Comparison of ENCODE assay signal across 16 cellular contexts in the genomic region with DNA sequence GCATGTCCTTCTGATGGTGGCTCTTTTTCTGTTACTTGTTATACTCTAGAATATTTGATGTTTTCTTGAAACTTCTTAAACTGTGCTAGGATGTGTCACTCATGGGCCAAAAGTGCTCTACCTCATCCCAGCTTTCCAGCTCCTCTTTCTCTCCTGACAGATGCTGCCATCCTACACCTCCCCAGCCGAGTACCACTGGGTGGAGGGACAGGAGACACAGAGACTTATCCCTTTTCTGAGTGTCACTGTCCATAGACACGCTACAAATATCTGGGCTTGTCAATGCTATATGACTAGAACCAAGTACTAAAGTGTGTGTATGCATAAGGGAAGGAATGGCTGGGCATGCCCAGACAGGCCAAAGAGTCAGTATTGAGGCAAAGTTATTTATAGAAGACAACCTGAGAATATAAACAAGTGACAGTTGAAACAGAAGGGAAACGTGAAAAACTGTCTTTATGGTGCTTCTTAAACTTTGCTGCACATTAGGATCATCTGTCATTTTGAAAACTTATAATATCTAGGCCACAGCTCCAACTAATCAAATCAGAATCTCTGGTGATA.
A peak's percentile ranks its signal among the peaks of the same experiment; 100 is the strongest.
DNase-seq lines count a peak whose midpoint lies in the region; ATAC-seq and TF ChIP-seq lines count a peak whose summit lies in the region.
"Had no signal": no experiment of that assay in that cellular context is flagged by ENCODE, and none has a peak within 500 bp of the region (broad histone marks: within the 10 kb centered on the region; RNA-seq: fewer than 3 reads in every experiment).

No MANE protein-coding gene starts in this region.

- H3K27ac ChIP-seq in SK-N-SH (ENCODE audit: low read depth in 2 of 2, low read length in 1 of 2) = peak overlapping the region in 1 of 2 experiments; percentile 86; a peak in 2 of 4 replicates
- H3K27ac ChIP-seq: coronary artery, gastrocnemius medialis, SK-N-MC had no signal

- H3K36me3 Mint-ChIP-seq in nephron progenitor cell (ENCODE audit: low read depth) (no peaks in the 10 kb centered on the region), immature natural killer cell (no peaks in the 10 kb centered on the region)
- H3K36me3 Mint-ChIP-seq: activated CD4-positive, alpha-beta memory T cell treated with anti-CD3 and anti-CD28 coated beads for 36 hours; IgD-negative memory B cell; stimulated activated naive B cell treated with anti-CD40 and anti-IgM and Interleukin-4, amounts not matched to agents 10 μg/mL and 1 μg/mL and 100 μg/mL, for 72 hours had no signal

- H3K27me3 Mint-ChIP-seq in nephron progenitor cell (ENCODE audit: low read depth, poor library complexity) (peaks cover 9% of the 10 kb centered on the region), immature natural killer cell (ENCODE audit: low read depth in 3 of 3) (peaks cover 0 to 2% (median 2%) of the 10 kb centered on the region in 3 donors)

- TF ChIP-seq CTCF in SK-N-SH (IDR thresholded peaks at IDR 0.05) (no peak), nephron progenitor cell (IDR thresholded peaks at IDR 0.05) (no peak)

- no peaks in the 10 kb centered on the region for H3K27me3 ChIP-seq in SK-N-SH (ENCODE audit: insufficient read depth)
- H3K27me3 ChIP-seq: gastrocnemius medialis had no signal

- peaks cover 7 to 16% of the 10 kb centered on the region in 2 experiments; a peak in 3 of 4 replicates for H3K4me1 ChIP-seq in SK-N-SH (ENCODE audit: control insufficient read depth in 1 of 2, insufficient read depth in 2 of 2, low read depth in 1 of 2, low read length in 1 of 2)
- H3K4me1 ChIP-seq: gastrocnemius medialis had no signal

- ATAC-seq in GM18520 (IDR thresholded peaks at IDR 0.05; ENCODE audit: unreplicated experiment) = peak; percentile 52
- ATAC-seq: gastrocnemius medialis; stimulated activated naive B cell treated with anti-CD40 and anti-IgM and Interleukin-4, amounts not matched to agents 10 μg/mL and 1 μg/mL and 100 μg/mL, for 72 hours had no signal

- no peak overlapping the region for H3K4me2 ChIP-seq in SK-N-SH

- peaks cover 15% of the 10 kb centered on the region for H3K9me3 Mint-ChIP-seq in nephron progenitor cell
- peaks cover 0 to 7% (median 0%) of the 10 kb centered on the region in 6 donors for H3K9me3 Mint-ChIP-seq in immature natural killer cell
- H3K9me3 Mint-ChIP-seq: activated CD4-positive, alpha-beta memory T cell treated with anti-CD3 and anti-CD28 coated beads for 36 hours had no signal

- 0 out of 2 replicates have a peak, but pooled peaks cover 4% of the 10 kb centered on the region for H3K9me3 ChIP-seq in SK-N-SH
- H3K9me3 ChIP-seq: gastrocnemius medialis had no signal

- no peaks in the 10 kb centered on the region for H4K20me1 ChIP-seq in SK-N-SH (ENCODE audit: insufficient read depth)

- peaks cover 31% of the 10 kb centered on the region for H3K4me1 Mint-ChIP-seq in nephron progenitor cell
- no peaks in the 10 kb centered on the region for H3K4me1 Mint-ChIP-seq in immature natural killer cell
- H3K4me1 Mint-ChIP-seq: IgD-negative memory B cell; stimulated activated naive B cell treated with anti-CD40 and anti-IgM and Interleukin-4, amounts not matched to agents 10 μg/mL and 1 μg/mL and 100 μg/mL, for 72 hours had no signal

- CTCF ChIA-PET in HEK293T (lab: Yijun Ruan, JAX) = interaction anchor here (1.0 kb wide), 1 partner anchor 16 kb away, joined by 4 read pairs; no protein-coding TSS in a partner anchor
- CTCF ChIA-PET in SK-N-SH (lab: Yijun Ruan, JAX) = interaction anchor here (0.7 kb wide), 1 partner anchor 437 kb away, joined by 3 read pairs; no protein-coding TSS in a partner anchor

- peak overlapping the region; percentile 51 for H3K27ac Mint-ChIP-seq in nephron progenitor cell
- H3K27ac Mint-ChIP-seq in immature natural killer cell = no peak overlapping the region
- H3K27ac Mint-ChIP-seq: activated CD4-positive, alpha-beta memory T cell treated with anti-CD3 and anti-CD28 coated beads for 36 hours; stimulated activated naive B cell treated with anti-CD40 and anti-IgM and Interleukin-4, amounts not matched to agents 10 μg/mL and 1 μg/mL and 100 μg/mL, for 72 hours had no signal

- POLR2A ChIA-PET in HEK293T (lab: Yijun Ruan, JAX) (no interaction called here), SK-N-SH (lab: Yijun Ruan, JAX) (no interaction called here)

- WGBS in SK-N-SH (ENCODE audit: low lambda C conversion rate) = 70% methylated on average over 3 of the region's 3 CpGs

- no peak overlapping the region for H3K4me3 ChIP-seq in SK-N-SH (ENCODE audit: low read depth in 2 of 2, low read length in 1 of 2)
- H3K4me3 ChIP-seq: coronary artery, gastrocnemius medialis, SK-N-MC had no signal

- H3K4me3 Mint-ChIP-seq in nephron progenitor cell (no peak overlapping the region), immature natural killer cell (no peak overlapping the region)
- H3K4me3 Mint-ChIP-seq: activated CD4-positive, alpha-beta memory T cell treated with anti-CD3 and anti-CD28 coated beads for 36 hours; IgD-negative memory B cell; stimulated activated naive B cell treated with anti-CD40 and anti-IgM and Interleukin-4, amounts not matched to agents 10 μg/mL and 1 μg/mL and 100 μg/mL, for 72 hours had no signal

- DNase-seq in HEK293T (ENCODE audit: extremely low spot score) (no peak), SK-N-SH (no peak), nephron progenitor cell (no peak), immature natural killer cell (no peak), NCI-H2029 (lab: John Stamatoyannopoulos, UW) (no peak), GOT3 (lab: John Stamatoyannopoulos, UW) (no peak)
- DNase-seq: activated CD4-positive, alpha-beta memory T cell treated with anti-CD3 and anti-CD28 coated beads for 36 hours; activated naive CD4-positive, alpha-beta T cell treated with Interleukin-2 at 50 U/mL for 16 hours; gastrocnemius medialis; NCI-H446 treated with DMSO at 0.1 percent for 48 hours; stimulated activated CD4-positive, alpha-beta T cell treated with anti-CD3 and anti-CD28 coated beads, Interleukin-15, amount 100 ng/mL, for 24 hours; stimulated activated naive B cell treated with anti-CD40 and anti-IgM and Interleukin-4, amounts not matched to agents 10 μg/mL and 1 μg/mL and 100 μg/mL, for 72 hours had no signal

- TF ChIP-seq RAD21 in SK-N-SH (IDR thresholded peaks at IDR 0.05; ENCODE audit: low read length) = no peak

- H3F3A ChIP-seq in SK-N-SH (replicated peaks; ENCODE audit: insufficient read depth) = no peaks in the 10 kb centered on the region

- no peaks in the 10 kb centered on the region for H3K36me3 ChIP-seq in SK-N-SH (replicated peaks in 1 of 2; ENCODE audit: control insufficient read depth in 1 of 2, insufficient read depth in 2 of 2, low read length in 1 of 2)
- H3K36me3 ChIP-seq: gastrocnemius medialis had no signal

- no peak for TF ChIP-seq EP300 in SK-N-SH (IDR thresholded peaks at IDR 0.05; ENCODE audit: borderline replicate concordance in 1 of 2, low read depth in 1 of 2, low read length in 1 of 2)

- H2AFZ ChIP-seq in SK-N-SH (ENCODE audit: low read depth) = peak overlapping the region; percentile 82

- H3K79me2 ChIP-seq in SK-N-SH (ENCODE audit: insufficient read depth) = no peaks in the 10 kb centered on the region

- no peak overlapping the region for H3K9ac ChIP-seq in SK-N-SH

- no peaks in the 10 kb centered on the region for H3K9me2 ChIP-seq in SK-N-SH

TF ChIP-seq in HEK293T, 16 proteins besides CTCF, POLR2A, EP300 and RAD21:
- no peak for TF ChIP-seq HDGF (IDR thresholded peaks at IDR 0.05; ENCODE audit: borderline replicate concordance)
- no peak for TF ChIP-seq LEF1 (IDR thresholded peaks at IDR 0.05; ENCODE audit: borderline replicate concordance)
- TF ChIP-seq PKNOX1 (IDR thresholded peaks at IDR 0.05) = peak; percentile 25; the same call in 1 of the 2 replicates
- no peak for TF ChIP-seq L3MBTL2 (conservative IDR thresholded peaks at IDR 0.05)

TF ChIP-seq in SK-N-SH, 30 proteins besides CTCF, POLR2A, EP300 and RAD21:
- no peak for TF ChIP-seq MEF2A (IDR thresholded peaks at IDR 0.05; ENCODE audit: borderline replicate concordance, low read depth)
- TF ChIP-seq TEAD4 (IDR thresholded peaks at IDR 0.05; ENCODE audit: borderline replicate concordance, insufficient read depth) = no peak
- TF ChIP-seq SIN3A (IDR thresholded peaks at IDR 0.05; ENCODE audit: borderline replicate concordance, low read depth, low read length) = no peak
TF ChIP-seq in SK-N-SH: peak in this region for 0.
